In genomic region chr2:158845869-158846268, GRCh38 we compare ENCODE assay signal across 15 cellular contexts. TPM values are rescaled to one million over a fixed set of nuclear protein-coding genes. Genes with fewer than 3 reads are reported as not detected.
DNase-seq lines count a peak whose midpoint lies in the region.
"Had no signal": no experiment of that assay in that cellular context is flagged by ENCODE, and none has a peak within 500 bp of the region (broad histone marks: within the 10 kb centered on the region; RNA-seq: fewer than 3 reads in every experiment).

No MANE protein-coding gene starts in this region.

- no peak overlapping the region for H2AK5ac ChIP-seq in mesendoderm (ENCODE audit: low read length)
- H2AK5ac ChIP-seq in trophoblast cell (ENCODE audit: low read length): no peak overlapping the region

- no peak overlapping the region for H3K4me3 Mint-ChIP-seq in activated CD4-positive, alpha-beta T cell treated with anti-CD3 and anti-CD28 coated beads, Interleukin-2, amount 10 ng/mL, durations not matched to agents 7 days and 5 days
- H3K4me3 Mint-ChIP-seq: activated T-cell treated with anti-CD3 and anti-CD28 coated beads, Interleukin-2, amount 50 U/mL, for 24 hours; memory B cell; stimulated activated naive CD8-positive, alpha-beta T cell treated with anti-CD3 and anti-CD28 coated beads, Interleukin-15, Interleukin-2, amounts not matched to agents 100 ng/mL and 50 ng/mL, for 24 hours had no signal

- H3K27ac Mint-ChIP-seq in activated CD4-positive, alpha-beta T cell treated with anti-CD3 and anti-CD28 coated beads, Interleukin-2, amount 10 ng/mL, durations not matched to agents 7 days and 5 days: no peak overlapping the region
- H3K27ac Mint-ChIP-seq: activated T-cell treated with anti-CD3 and anti-CD28 coated beads, Interleukin-2, amount 50 U/mL, for 24 hours; memory B cell; stimulated activated naive CD8-positive, alpha-beta T cell treated with anti-CD3 and anti-CD28 coated beads, Interleukin-15, Interleukin-2, amounts not matched to agents 100 ng/mL and 50 ng/mL, for 24 hours had no signal

- no peaks in the 10 kb centered on the region for H3K9me3 ChIP-seq in adipocyte (ENCODE audit: control insufficient read depth, low read length)
- H3K9me3 ChIP-seq in trophoblast cell (ENCODE audit: insufficient read depth, low read depth, low read length): no peaks in the 10 kb centered on the region
- H3K9me3 ChIP-seq: BLaER1, body of pancreas had no signal

- no peaks in the 10 kb centered on the region for H3K9me3 Mint-ChIP-seq in activated CD4-positive, alpha-beta T cell treated with anti-CD3 and anti-CD28 coated beads, Interleukin-2, amount 10 ng/mL, durations not matched to agents 7 days and 5 days
- H3K9me3 Mint-ChIP-seq: activated T-cell treated with anti-CD3 and anti-CD28 coated beads, Interleukin-2, amount 50 U/mL, for 24 hours; memory B cell; stimulated activated naive CD8-positive, alpha-beta T cell treated with anti-CD3 and anti-CD28 coated beads, Interleukin-15, Interleukin-2, amounts not matched to agents 100 ng/mL and 50 ng/mL, for 24 hours had no signal

- H3K4me1 Mint-ChIP-seq in activated CD4-positive, alpha-beta T cell treated with anti-CD3 and anti-CD28 coated beads, Interleukin-2, amount 10 ng/mL, durations not matched to agents 7 days and 5 days: no peaks in the 10 kb centered on the region
- H3K4me1 Mint-ChIP-seq: memory B cell had no signal

- H2AFZ ChIP-seq in trophoblast cell (ENCODE audit: insufficient read depth, low read length, poor library complexity): no peak overlapping the region

- DNase-seq in DMS79 (lab: John Stamatoyannopoulos, UW): peak; percentile 56
- peak; percentile 94 for DNase-seq in NCI-H2029 treated with DMSO at 0.1 percent for 48 hours (lab: John Stamatoyannopoulos, UW)
- peak; percentile 43 for DNase-seq in adipocyte (ENCODE audit: low read depth)
- peak; percentile 8 for DNase-seq in mesendoderm
- no peak for DNase-seq in activated CD4-positive, alpha-beta T cell treated with anti-CD3 and anti-CD28 coated beads, Interleukin-2, amount 10 ng/mL, durations not matched to agents 7 days and 5 days
- DNase-seq in NCI-H82 (lab: John Stamatoyannopoulos, UW): no peak
- DNase-seq in EL: no peak
- no peak for DNase-seq in trophoblast cell
- DNase-seq: activated CD4-positive, alpha-beta T cell treated with anti-CD3 and anti-CD28 coated beads for 1 hour; activated T-cell treated with anti-CD3 and anti-CD28 coated beads, Interleukin-2, amount 50 U/mL, for 24 hours; body of pancreas; hypothalamus had no signal

- no peak overlapping the region for H4K12ac ChIP-seq in trophoblast cell (ENCODE audit: low read depth, low read length)

- no peak overlapping the region for H3K4me3 ChIP-seq in adipocyte (ENCODE audit: low read length)
- H3K4me3 ChIP-seq in mesendoderm (ENCODE audit: low read length): no peak overlapping the region
- no peak overlapping the region for H3K4me3 ChIP-seq in trophoblast cell (ENCODE audit: low read depth, low read length)
- H3K4me3 ChIP-seq: BLaER1, body of pancreas had no signal

- no peak overlapping the region for H4K91ac ChIP-seq in trophoblast cell (ENCODE audit: low read depth, low read length)

- peaks cover 3% of the 10 kb centered on the region for H3K27me3 Mint-ChIP-seq in activated CD4-positive, alpha-beta T cell treated with anti-CD3 and anti-CD28 coated beads, Interleukin-2, amount 10 ng/mL, durations not matched to agents 7 days and 5 days
- H3K27me3 Mint-ChIP-seq: memory B cell; stimulated activated naive CD8-positive, alpha-beta T cell treated with anti-CD3 and anti-CD28 coated beads, Interleukin-15, Interleukin-2, amounts not matched to agents 100 ng/mL and 50 ng/mL, for 24 hours had no signal

- WGBS in mesendoderm (ENCODE audit: extremely low coverage, insufficient coverage, low lambda C conversion rate): no CpG with 5 or more reads among the region's 3 CpGs
- WGBS in trophoblast cell (ENCODE audit: extremely low coverage, insufficient coverage, insufficient read length): no CpG with 5 or more reads among the region's 3 CpGs

- H3K36me3 ChIP-seq in adipocyte (ENCODE audit: control insufficient read depth, insufficient read depth, low read length, severe bottlenecking): no peaks in the 10 kb centered on the region
- no peaks in the 10 kb centered on the region for H3K36me3 ChIP-seq in mesendoderm (ENCODE audit: control insufficient read depth, insufficient read depth, low read length)
- no peaks in the 10 kb centered on the region for H3K36me3 ChIP-seq in trophoblast cell (ENCODE audit: control insufficient read depth in 1 of 2, insufficient read depth in 2 of 2, low read length in 2 of 2)
- H3K36me3 ChIP-seq: BLaER1 had no signal

- H3K79me2 ChIP-seq in mesendoderm (ENCODE audit: control insufficient read depth, insufficient read depth, low read length) (no peaks in the 10 kb centered on the region), trophoblast cell (ENCODE audit: control insufficient read depth, insufficient read depth, low read length, poor library complexity) (no peaks in the 10 kb centered on the region)

- peaks cover 39% of the 10 kb centered on the region for H3K4me1 ChIP-seq in adipocyte (ENCODE audit: control insufficient read depth, insufficient read depth, low read length)
- peaks cover 6% of the 10 kb centered on the region for H3K4me1 ChIP-seq in mesendoderm (ENCODE audit: control insufficient read depth, low read depth, low read length)
- no peaks in the 10 kb centered on the region for H3K4me1 ChIP-seq in trophoblast cell (ENCODE audit: control insufficient read depth in 1 of 2, insufficient read depth in 2 of 2, low read length in 2 of 2)
- H3K4me1 ChIP-seq: BLaER1 had no signal

- H4K8ac ChIP-seq in mesendoderm (ENCODE audit: low read depth, low read length): no peak overlapping the region
- H4K8ac ChIP-seq in trophoblast cell (ENCODE audit: low read depth, low read length): no peak overlapping the region

- no peaks in the 10 kb centered on the region for H3K36me3 Mint-ChIP-seq in activated CD4-positive, alpha-beta T cell treated with anti-CD3 and anti-CD28 coated beads, Interleukin-2, amount 10 ng/mL, durations not matched to agents 7 days and 5 days (ENCODE audit: low read depth)
- H3K36me3 Mint-ChIP-seq: memory B cell had no signal

- no peak overlapping the region for H2BK12ac ChIP-seq in trophoblast cell (ENCODE audit: low read length)

- H3K14ac ChIP-seq in trophoblast cell (ENCODE audit: low read length): no peak overlapping the region

- H3K9ac ChIP-seq in adipocyte (ENCODE audit: low read length) (peak overlapping the region; percentile 16), mesendoderm (ENCODE audit: low read length) (no peak overlapping the region), trophoblast cell (ENCODE audit: low read length) (no peak overlapping the region)
- H3K9ac ChIP-seq: BLaER1 had no signal

- H3K4ac ChIP-seq in mesendoderm (ENCODE audit: low read depth, low read length) (no peak overlapping the region), trophoblast cell (ENCODE audit: low read depth, low read length) (no peak overlapping the region)

- H3K4me2 ChIP-seq in mesendoderm (ENCODE audit: low read length) (no peak overlapping the region), trophoblast cell (ENCODE audit: low read length) (no peak overlapping the region)
- H3K4me2 ChIP-seq: BLaER1 had no signal

- H2BK5ac ChIP-seq in mesendoderm (ENCODE audit: low read length) (no peak overlapping the region), trophoblast cell (ENCODE audit: low read depth, low read length, poor library complexity) (no peak overlapping the region)

- H4K5ac ChIP-seq in mesendoderm (ENCODE audit: low read length): no peak overlapping the region

- H3K27me3 ChIP-seq in adipocyte (replicated peaks; ENCODE audit: control insufficient read depth, insufficient read depth, low read length) (no peaks in the 10 kb centered on the region), mesendoderm (ENCODE audit: insufficient read depth, low read length, poor library complexity) (no peaks in the 10 kb centered on the region), trophoblast cell (ENCODE audit: insufficient read depth, low read length) (no peaks in the 10 kb centered on the region)
- H3K27me3 ChIP-seq: BLaER1, body of pancreas had no signal

- CTCF ChIA-PET in activated CD4-positive, alpha-beta T cell treated with anti-CD3 and anti-CD28 coated beads, Interleukin-2, amount 10 ng/mL, durations not matched to agents 7 days and 5 days (lab: Charles Lee): no interaction called here

- no peak overlapping the region for H3K27ac ChIP-seq in mesendoderm (ENCODE audit: low read depth, low read length)
- no peak overlapping the region for H3K27ac ChIP-seq in trophoblast cell (ENCODE audit: low read depth, low read length)
- H3K27ac ChIP-seq: BLaER1, body of pancreas had no signal

- POLR2A ChIA-PET in activated CD4-positive, alpha-beta T cell treated with anti-CD3 and anti-CD28 coated beads, Interleukin-2, amount 10 ng/mL, durations not matched to agents 7 days and 5 days (lab: Charles Lee): no interaction called here

- no peaks in the 10 kb centered on the region for H3K79me1 ChIP-seq in mesendoderm (ENCODE audit: low read length)
- no peaks in the 10 kb centered on the region for H3K79me1 ChIP-seq in trophoblast cell (ENCODE audit: low read length)

- no peak overlapping the region for H3K56ac ChIP-seq in mesendoderm (ENCODE audit: low read length)

- no peak overlapping the region for H2BK15ac ChIP-seq in mesendoderm (replicated peaks; ENCODE audit: low read depth)

- H3K23ac ChIP-seq in mesendoderm (ENCODE audit: low read length) (no peak overlapping the region), trophoblast cell (ENCODE audit: low read length) (no peak overlapping the region)

- no peak overlapping the region for H2BK120ac ChIP-seq in mesendoderm (ENCODE audit: low read depth, low read length)
- no peak overlapping the region for H2BK120ac ChIP-seq in trophoblast cell (ENCODE audit: insufficient read depth, low read length, poor library complexity)

- H3K18ac ChIP-seq in mesendoderm (ENCODE audit: low read length) (peak overlapping the region; percentile 4), trophoblast cell (ENCODE audit: low read length) (no peak overlapping the region)

RNA-seq across cellular contexts. Expression of gene DAPL1, which starts 50.8 kb away (rescaled TPM):
- not detected for polyA plus RNA-seq in mesendoderm (2013, experiment 1 of 2)
- not detected for polyA plus RNA-seq in mesendoderm (2013, experiment 2 of 2)
- not detected for total RNA-seq in activated CD4-positive, alpha-beta T cell treated with anti-CD3 and anti-CD28 coated beads, Interleukin-2, amount 10 ng/mL, durations not matched to agents 7 days and 5 days
- polyA plus RNA-seq in trophoblast cell (2013): not detected in 2 replicates

Comparison
In these comparisons a context has a peak if more than half of its experiments do, and no peak if none do; other contexts are left out.
1. DNase-seq: peak in DMS79 (single experiment), NCI-H2029 treated with DMSO at 0.1 percent for 48 hours (single experiment), adipocyte (single experiment) and mesendoderm (single experiment); none in activated CD4-positive, alpha-beta T cell treated with anti-CD3 and anti-CD28 coated beads, Interleukin-2, amount 10 ng/mL, durations not matched to agents 7 days and 5 days (single experiment), NCI-H82 (single experiment), EL (single experiment) and trophoblast cell (0 of 2).